ENCODE assay signal across 1 cellular context in the genomic region with DNA sequence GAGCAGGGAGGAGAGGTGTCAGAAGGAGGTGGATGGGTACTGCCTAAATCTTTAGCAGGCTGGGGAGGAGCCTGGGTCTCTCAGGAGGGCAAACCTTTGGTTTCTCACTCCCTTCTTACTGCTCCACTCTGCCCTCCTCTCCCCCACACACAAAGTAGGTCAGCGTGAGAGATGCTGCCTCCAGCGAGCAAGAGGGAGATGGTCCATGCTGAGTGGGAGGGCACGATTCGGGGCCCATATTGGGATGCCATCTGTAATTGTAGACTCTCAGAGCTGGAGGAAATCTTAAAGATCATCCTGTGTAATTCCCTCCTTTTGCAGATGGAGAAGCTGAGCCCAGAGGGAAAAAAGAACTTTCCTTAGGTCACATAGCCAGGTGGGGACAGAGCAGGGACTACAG.
TF ChIP-seq lines count a peak whose summit lies in the region.

No MANE protein-coding gene starts in this region.

TF ChIP-seq in H1, 55 proteins besides CTCF, POLR2A, EP300 and RAD21:
- TF ChIP-seq, protein P1, sequence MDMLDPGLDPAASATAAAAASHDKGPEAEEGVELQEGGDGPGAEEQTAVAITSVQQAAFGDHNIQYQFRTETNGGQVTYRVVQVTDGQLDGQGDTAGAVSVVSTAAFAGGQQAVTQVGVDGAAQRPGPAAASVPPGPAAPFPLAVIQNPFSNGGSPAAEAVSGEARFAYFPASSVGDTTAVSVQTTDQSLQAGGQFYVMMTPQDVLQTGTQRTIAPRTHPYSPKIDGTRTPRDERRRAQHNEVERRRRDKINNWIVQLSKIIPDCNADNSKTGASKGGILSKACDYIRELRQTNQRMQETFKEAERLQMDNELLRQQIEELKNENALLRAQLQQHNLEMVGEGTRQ (IDR thresholded peaks at IDR 0.05; ENCODE audit: low read length), result no peak
- no peak for TF ChIP-seq TBP (IDR thresholded peaks at IDR 0.05; ENCODE audit: low read depth, low read length)
- TF ChIP-seq, protein P2, sequence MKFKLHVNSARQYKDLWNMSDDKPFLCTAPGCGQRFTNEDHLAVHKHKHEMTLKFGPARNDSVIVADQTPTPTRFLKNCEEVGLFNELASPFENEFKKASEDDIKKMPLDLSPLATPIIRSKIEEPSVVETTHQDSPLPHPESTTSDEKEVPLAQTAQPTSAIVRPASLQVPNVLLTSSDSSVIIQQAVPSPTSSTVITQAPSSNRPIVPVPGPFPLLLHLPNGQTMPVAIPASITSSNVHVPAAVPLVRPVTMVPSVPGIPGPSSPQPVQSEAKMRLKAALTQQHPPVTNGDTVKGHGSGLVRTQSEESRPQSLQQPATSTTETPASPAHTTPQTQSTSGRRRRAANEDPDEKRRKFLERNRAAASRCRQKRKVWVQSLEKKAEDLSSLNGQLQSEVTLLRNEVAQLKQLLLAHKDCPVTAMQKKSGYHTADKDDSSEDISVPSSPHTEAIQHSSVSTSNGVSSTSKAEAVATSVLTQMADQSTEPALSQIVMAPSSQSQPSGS (IDR thresholded peaks at IDR 0.05; ENCODE audit: low read length), result no peak
